Comparison of ENCODE assay signal across 8 cellular contexts in genomic region chr19:45477713-45478453, GRCh38. TPM values are rescaled to one million over a fixed set of nuclear protein-coding genes. Genes with fewer than 3 reads are reported as not detected.
DNase-seq lines count a peak whose midpoint lies in the region; ATAC-seq and TF ChIP-seq lines count a peak whose summit lies in the region.

No MANE protein-coding gene starts in this region.

- POLR2A ChIA-PET in Caco-2 (lab: Charles Lee) (interaction anchor here (0.6 to 2.1 kb wide), 4 partner anchors 8 to 199 kb away, joined by 3 to 28 read pairs (median 12); partner anchors contain the start of gene FOSB), activated B cell treated with CpG ODN at 0.5 μM for 24 hours (lab: Charles Lee) (interaction anchor here (0.6 to 2.6 kb wide), 20 partner anchors 9 to 215 kb away, joined by 3 to 92 read pairs (median 6); partner anchors contain the start of genes ERCC1, FOSB, PPP1R13L and QPCTL)

- H3K36me3 ChIP-seq in Caco-2 (ENCODE audit: control insufficient read depth, insufficient read depth, low read length) (no peaks in the 10 kb centered on the region), gastrocnemius medialis (no peaks in the 10 kb centered on the region)

- H3K27ac Mint-ChIP-seq in Caco-2 (ENCODE audit: unreplicated experiment) (peak overlapping the region; percentile 99), activated B cell treated with CpG ODN at 0.5 μM for 24 hours (peak overlapping the region; percentile 97)

- in situ Hi-C loops in gastrocnemius medialis (cut with MboI; ENCODE audit: low sequenced_read_pairs in 4 of 4): loop anchor here in 2 of 4 donors (5.0 kb wide), 2 partner anchors 36 to 41 kb away; no protein-coding TSS in a partner anchor

- H3K4me1 ChIP-seq in Caco-2: 0 out of 2 replicates have a peak, but pooled peaks cover 4% of the 10 kb centered on the region
- H3K4me1 ChIP-seq in foreskin keratinocyte: no peaks in the 10 kb centered on the region
- H3K4me1 ChIP-seq in gastrocnemius medialis: peaks cover 5 to 7% of the 10 kb centered on the region in 2 donors

- BruUV-seq in Caco-2 (replicated peaks; lab: Mats Ljungman, UMichigan): no TSS peak

- TF ChIP-seq CTCF in Caco-2 (IDR thresholded peaks at IDR 0.05; ENCODE audit: insufficient read depth in 1 of 2, low read depth in 1 of 2, low read length in 1 of 2, severe bottlenecking in 1 of 2, unreplicated experiment in 1 of 2) (no peak), activated B cell treated with CpG ODN at 0.5 μM for 24 hours (IDR thresholded peaks at IDR 0.05) (no peak), foreskin keratinocyte (conservative IDR thresholded peaks at IDR 0.05) (no peak), gastrocnemius medialis (IDR thresholded peaks at IDR 0.05 in 4 of 5, conservative IDR thresholded peaks at IDR 0.05 in 1 of 5) (no peak)

- H3K9me3 ChIP-seq in Caco-2 (no peaks in the 10 kb centered on the region), gastrocnemius medialis (no peaks in the 10 kb centered on the region)

- peak; percentile 7 for ATAC-seq in HG03103 (IDR thresholded peaks at IDR 0.05; ENCODE audit: low read depth, unreplicated experiment)
- no peak for ATAC-seq in activated B cell treated with CpG ODN at 0.5 μM for 24 hours (ENCODE audit: low read depth)
- peak; percentile 18 for ATAC-seq in foreskin keratinocyte
- ATAC-seq in gastrocnemius medialis: no peak
- ATAC-seq in HG02763 (IDR thresholded peaks at IDR 0.05; ENCODE audit: unreplicated experiment): no peak
- ATAC-seq in HG02623 (IDR thresholded peaks at IDR 0.05; ENCODE audit: unreplicated experiment): no peak

- H3K4me1 Mint-ChIP-seq in Caco-2 (ENCODE audit: low read depth, unreplicated experiment) (peaks cover 9% of the 10 kb centered on the region), activated B cell treated with CpG ODN at 0.5 μM for 24 hours (peaks cover 23% of the 10 kb centered on the region)

- H3K4me3 ChIP-seq in Caco-2 (ENCODE audit: low read depth, low read length) (peak overlapping the region; percentile 53), gastrocnemius medialis (peak overlapping the region; percentile 55 to 60 (median 56))

- H3K4me3 Mint-ChIP-seq in Caco-2 (ENCODE audit: unreplicated experiment): peak overlapping the region; percentile 53
- peak overlapping the region; percentile 89 for H3K4me3 Mint-ChIP-seq in activated B cell treated with CpG ODN at 0.5 μM for 24 hours

- peaks cover 21% of the 10 kb centered on the region for H3K36me3 Mint-ChIP-seq in Caco-2 (ENCODE audit: insufficient read depth, unreplicated experiment)
- H3K36me3 Mint-ChIP-seq in activated B cell treated with CpG ODN at 0.5 μM for 24 hours (ENCODE audit: low read depth): peaks cover 6% of the 10 kb centered on the region

- DNase-seq in Caco-2 (no peak), activated B cell treated with CpG ODN at 0.5 μM for 24 hours (no peak), foreskin keratinocyte (peak; percentile 73 to 86), gastrocnemius medialis (no peak), cerebellar cortex (ENCODE audit: low spot score) (no peak)

- H3K27me3 Mint-ChIP-seq in Caco-2 (ENCODE audit: insufficient read depth, unreplicated experiment) (peaks cover 2% of the 10 kb centered on the region), activated B cell treated with CpG ODN at 0.5 μM for 24 hours (peaks cover 17% of the 10 kb centered on the region)

- intact Hi-C loops in Caco-2 (cut with micrococcal nuclease; ENCODE audit: unreplicated experiment): loop anchor here (1.0 to 2.0 kb wide), 5 partner anchors 9 to 277 kb away; no protein-coding TSS in a partner anchor
- intact Hi-C loops in activated B cell treated with CpG ODN at 0.5 μM for 24 hours (cut with micrococcal nuclease): loop anchor here (1.0 kb wide), 5 partner anchors 9 to 72 kb away; partner anchors contain the start of gene POLR1G
- intact Hi-C loops in gastrocnemius medialis (cut with DNase I; ENCODE audit: low total_unique reads): loop anchor here (1.0 to 2.0 kb wide), 2 partner anchors 39 to 49 kb away; no protein-coding TSS in a partner anchor

- TF ChIP-seq POLR2A in gastrocnemius medialis (IDR thresholded peaks at IDR 0.05): no peak

- H3K9me3 Mint-ChIP-seq in Caco-2 (ENCODE audit: unreplicated experiment) (no peaks in the 10 kb centered on the region), activated B cell treated with CpG ODN at 0.5 μM for 24 hours (no peaks in the 10 kb centered on the region)

- no peaks in the 10 kb centered on the region for H3K27me3 ChIP-seq in Caco-2 (replicated peaks; ENCODE audit: control insufficient read depth, insufficient read depth, low read length)
- H3K27me3 ChIP-seq in foreskin keratinocyte: no peaks in the 10 kb centered on the region
- H3K27me3 ChIP-seq in gastrocnemius medialis: no peaks in the 10 kb centered on the region

- CTCF ChIA-PET in Caco-2 (lab: Charles Lee) (interaction anchor here (0.6 to 4.1 kb wide), 26 partner anchors 9 to 300 kb away, joined by 3 to 261 read pairs (median 4); partner anchors contain the start of genes BLOC1S3, FOSB, PPP1R13L and QPCTL), activated B cell treated with CpG ODN at 0.5 μM for 24 hours (lab: Charles Lee) (interaction anchor here (0.6 to 6.1 kb wide), 23 partner anchors 10 to 228 kb away, joined by 3 to 336 read pairs (median 5); partner anchors contain the start of genes ERCC1, FOSB and PPP1R13L)

- peak overlapping the region; percentile 98 for H3K27ac ChIP-seq in foreskin keratinocyte
- peak overlapping the region; percentile 91 to 94 (median 91) for H3K27ac ChIP-seq in gastrocnemius medialis

RNA-seq across cellular contexts. Expression of gene FOSB, which starts 10.1 kb away (rescaled TPM):
- total RNA-seq in Caco-2 (2022): 6.4 TPM in 2 replicates
- total RNA-seq in activated B cell treated with CpG ODN at 0.5 μM for 24 hours: 16.8 and 20.4 TPM in 2 replicates
- 1.7 and 2.7 TPM in 2 replicates for total RNA-seq in foreskin keratinocyte
- 0.68 and 1.0 TPM in 2 replicates for polyA plus RNA-seq in foreskin keratinocyte
- 1 to 10 TPM in 2 of 4 donors, under 1 TPM in 1, not detected in 1; 0.17 to 1.8 (median 1.6) TPM for total RNA-seq in gastrocnemius medialis

RNA-seq across cellular contexts. Expression of gene RTN2, which starts 19.0 kb away (rescaled TPM):
- total RNA-seq in Caco-2 (2022) (13.8 and 18.1 TPM in 2 replicates), activated B cell treated with CpG ODN at 0.5 μM for 24 hours (1.2 and 1.5 TPM in 2 replicates), foreskin keratinocyte (11.7 and 12.0 TPM in 2 replicates), gastrocnemius medialis (100 to 1,000 TPM in 2 of 4 donors, 10 to 100 TPM in 2; 51.8 to 140 (median 101) TPM)
- 16.6 and 17.7 TPM in 2 replicates for polyA plus RNA-seq in foreskin keratinocyte

RNA-seq across cellular contexts. Expression of gene PPM1N, which starts 20.4 kb away (rescaled TPM):
- total RNA-seq in Caco-2 (2022): 1.2 and 2.8 TPM in 2 replicates
- total RNA-seq in activated B cell treated with CpG ODN at 0.5 μM for 24 hours: 0.80 and 1.4 TPM in 2 replicates
- total RNA-seq in foreskin keratinocyte: 2.0 and 2.1 TPM in 2 replicates
- polyA plus RNA-seq in foreskin keratinocyte: 3.4 and 3.7 TPM in 2 replicates
- total RNA-seq in gastrocnemius medialis: under 1 TPM in 1 of 4 donors, not detected in 3; 0.76 TPM

RNA-seq across cellular contexts. Expression of gene VASP, which starts 29.4 kb away (rescaled TPM):
- 72.4 and 83.1 TPM in 2 replicates for total RNA-seq in Caco-2 (2022)
- 294 and 300 TPM in 2 replicates for total RNA-seq in activated B cell treated with CpG ODN at 0.5 μM for 24 hours
- total RNA-seq in foreskin keratinocyte: 168 and 176 TPM in 2 replicates
- polyA plus RNA-seq in foreskin keratinocyte: 157 and 161 TPM in 2 replicates
- 10 to 100 TPM; 10.2 to 18.2 (median 16.4) TPM for total RNA-seq in gastrocnemius medialis

RNA-seq across cellular contexts. Expression of gene ERCC1, which starts 54.2 kb away (rescaled TPM):
- 43.5 and 51.0 TPM in 2 replicates for total RNA-seq in Caco-2 (2022)
- 69.2 and 71.6 TPM in 2 replicates for total RNA-seq in activated B cell treated with CpG ODN at 0.5 μM for 24 hours
- 271 TPM in 2 replicates for total RNA-seq in foreskin keratinocyte
- polyA plus RNA-seq in foreskin keratinocyte: 359 and 380 TPM in 2 replicates
- total RNA-seq in gastrocnemius medialis: 100 to 1,000 TPM in 2 of 4 donors, 10 to 100 TPM in 2; 92.1 to 185 (median 103) TPM

Comparison
In these comparisons a context has a peak if more than half of its experiments do, and no peak if none do; other contexts are left out.
1. DNase-seq: peak in foreskin keratinocyte (2 of 2); none in Caco-2 (0 of 2), activated B cell treated with CpG ODN at 0.5 μM for 24 hours (single experiment), gastrocnemius medialis (0 of 2) and cerebellar cortex (single experiment).
2. ATAC-seq: peak in HG03103 (single experiment) and foreskin keratinocyte (single experiment); none in activated B cell treated with CpG ODN at 0.5 μM for 24 hours (single experiment), gastrocnemius medialis (0 of 2), HG02763 (single experiment) and HG02623 (single experiment).